ENCODE assay signal across 9 cellular contexts in genomic region chr11:62610814-62611704, GRCh38. TPM values are rescaled to one million over a fixed set of nuclear protein-coding genes. Genes with fewer than 3 reads are reported as not detected.
DNase-seq lines count a peak whose midpoint lies in the region; ATAC-seq and TF ChIP-seq lines count a peak whose summit lies in the region.
"Had no signal": no experiment of that assay in that cellular context is flagged by ENCODE, and none has a peak within 500 bp of the region (broad histone marks: within the 10 kb centered on the region; RNA-seq: fewer than 3 reads in every experiment).

No MANE protein-coding gene starts in this region.

- no peak for TF ChIP-seq CTCF in left lung (IDR thresholded peaks at IDR 0.05)
- TF ChIP-seq CTCF in thoracic aorta (IDR thresholded peaks at IDR 0.05) = no peak
- no peak for TF ChIP-seq CTCF in GM10266 (IDR thresholded peaks at IDR 0.05; ENCODE audit: control insufficient read depth, insufficient read depth, low read depth, missing control alignments)

- intact Hi-C loops in left lung (cut with DNase I) = no loop called here

- H3K27me3 ChIP-seq in left lung (no peaks in the 10 kb centered on the region), thoracic aorta (replicated peaks; ENCODE audit: insufficient read depth) (no peaks in the 10 kb centered on the region)

- peaks cover 11 to 60% of the 10 kb centered on the region in 2 donors for H3K4me1 ChIP-seq in left lung
- H3K4me1 ChIP-seq in thoracic aorta (ENCODE audit: control insufficient read depth in 1 of 2, low read depth in 2 of 2) = peaks cover 11 to 34% of the 10 kb centered on the region in 2 donors

- no peaks in the 10 kb centered on the region for H3K27me3 Mint-ChIP-seq in T-helper 2 cell treated with Interferon-gamma antibody and Interleukin-4, amounts not matched to agents 5 μg/mL and 100 μg/mL, for 36 hours (ENCODE audit: low read depth)
- no peaks in the 10 kb centered on the region for H3K27me3 Mint-ChIP-seq in activated naive CD8-positive, alpha-beta T cell treated with anti-CD3 and anti-CD28 coated beads, Interleukin-2, amount 50 U/mL, for 24 hours

- no peaks in the 10 kb centered on the region for H3K9me3 Mint-ChIP-seq in T-helper 2 cell treated with Interferon-gamma antibody and Interleukin-4, amounts not matched to agents 5 μg/mL and 100 μg/mL, for 36 hours
- no peaks in the 10 kb centered on the region for H3K9me3 Mint-ChIP-seq in activated naive CD8-positive, alpha-beta T cell treated with anti-CD3 and anti-CD28 coated beads, Interleukin-2, amount 50 U/mL, for 24 hours

- H3K36me3 ChIP-seq in left lung = peaks cover 0 to 61% of the 10 kb centered on the region in 2 donors
- peaks cover 25% of the 10 kb centered on the region for H3K36me3 ChIP-seq in thoracic aorta

- H3K4me3 Mint-ChIP-seq in T-helper 2 cell treated with Interferon-gamma antibody and Interleukin-4, amounts not matched to agents 5 μg/mL and 100 μg/mL, for 36 hours = peak overlapping the region; percentile 88
- peak overlapping the region; percentile 94 for H3K4me3 Mint-ChIP-seq in activated naive CD8-positive, alpha-beta T cell treated with anti-CD3 and anti-CD28 coated beads, Interleukin-2, amount 50 U/mL, for 24 hours

- H3K36me3 Mint-ChIP-seq in T-helper 2 cell treated with Interferon-gamma antibody and Interleukin-4, amounts not matched to agents 5 μg/mL and 100 μg/mL, for 36 hours (ENCODE audit: low read depth) = peaks cover 33% of the 10 kb centered on the region
- peaks cover 35% of the 10 kb centered on the region for H3K36me3 Mint-ChIP-seq in activated naive CD8-positive, alpha-beta T cell treated with anti-CD3 and anti-CD28 coated beads, Interleukin-2, amount 50 U/mL, for 24 hours (ENCODE audit: low read depth)

- peaks cover 31% of the 10 kb centered on the region for H3K4me1 Mint-ChIP-seq in T-helper 2 cell treated with Interferon-gamma antibody and Interleukin-4, amounts not matched to agents 5 μg/mL and 100 μg/mL, for 36 hours (ENCODE audit: low read depth)
- H3K4me1 Mint-ChIP-seq in activated naive CD8-positive, alpha-beta T cell treated with anti-CD3 and anti-CD28 coated beads, Interleukin-2, amount 50 U/mL, for 24 hours = peaks cover 52% of the 10 kb centered on the region

- peak overlapping the region; percentile 88 for H3K27ac Mint-ChIP-seq in T-helper 2 cell treated with Interferon-gamma antibody and Interleukin-4, amounts not matched to agents 5 μg/mL and 100 μg/mL, for 36 hours
- peak overlapping the region; percentile 97 for H3K27ac Mint-ChIP-seq in activated naive CD8-positive, alpha-beta T cell treated with anti-CD3 and anti-CD28 coated beads, Interleukin-2, amount 50 U/mL, for 24 hours

- H3K27ac ChIP-seq in left lung (peak overlapping the region; percentile 95 to 96), thoracic aorta (peak overlapping the region; percentile 87 to 95)

- DNase-seq in T-helper 2 cell treated with Interferon-gamma antibody and Interleukin-4, amounts not matched to agents 5 μg/mL and 100 μg/mL, for 36 hours (ENCODE audit: low spot score) = no peak
- DNase-seq in T-helper 2 cell (no peak), left lung (no peak), thoracic aorta (ENCODE audit: low spot score) (no peak), GM10266 (ENCODE audit: extremely low spot score) (no peak), kidney glomerular epithelial cell (lab: John Stamatoyannopoulos, UW) (no peak)
- no peak for DNase-seq in activated naive CD8-positive, alpha-beta T cell treated with anti-CD3 and anti-CD28 coated beads, Interleukin-2, amount 50 U/mL, for 24 hours
- DNase-seq: activated gamma-delta T cell had no signal

- no peak for ATAC-seq in activated naive CD8-positive, alpha-beta T cell treated with anti-CD3 and anti-CD28 coated beads, Interleukin-2, amount 50 U/mL, for 24 hours
- ATAC-seq in left lung (no peak), thoracic aorta (ENCODE audit: insufficient number of reproducible peaks, low FRiP score, low read depth) (no peak), GM21717 (IDR thresholded peaks at IDR 0.05; ENCODE audit: unreplicated experiment) (no peak)

- H3K9me3 ChIP-seq in left lung = no peaks in the 10 kb centered on the region
- H3K9me3 ChIP-seq in thoracic aorta = no peaks in the 10 kb centered on the region

- H3K4me3 ChIP-seq in left lung = peak overlapping the region; percentile 79 to 88
- peak overlapping the region; percentile 80 for H3K4me3 ChIP-seq in thoracic aorta

RNA-seq across cellular contexts. Expression of gene EML3, which starts 1.5 kb away (rescaled TPM):
- total RNA-seq in left lung (10 to 100 TPM; 61.5 to 82.5 TPM), thoracic aorta (100 to 1,000 TPM; 106 to 111 TPM)

RNA-seq across cellular contexts. Expression of gene ROM1, which starts 2.0 kb away (rescaled TPM):
- total RNA-seq in left lung (1 to 10 TPM; 4.3 to 5.2 TPM), thoracic aorta (10 to 100 TPM; 11.4 to 12.6 TPM)

RNA-seq across cellular contexts. Expression of gene MTA2, which starts 9.4 kb away (rescaled TPM):
- total RNA-seq in left lung (10 to 100 TPM; 67.1 to 86.0 TPM), thoracic aorta (100 to 1,000 TPM in 1 of 2 donors, 10 to 100 TPM in 1; 55.9 to 124 TPM)

RNA-seq across cellular contexts. Expression of gene B3GAT3, which starts 10.7 kb away (rescaled TPM):
- total RNA-seq in left lung (10 to 100 TPM; 44.1 to 46.2 TPM), thoracic aorta (10 to 100 TPM; 27.5 to 30.3 TPM)

RNA-seq across cellular contexts. Expression of gene TUT1, which starts 19.7 kb away (rescaled TPM):
- 10 to 100 TPM; 12.6 to 19.8 TPM for total RNA-seq in left lung
- 10 to 100 TPM in 1 of 2 donors, 1 to 10 TPM in 1; 9.5 to 12.5 TPM for total RNA-seq in thoracic aorta
